ENCODE assay signal across 8 cellular contexts in the genomic region with DNA sequence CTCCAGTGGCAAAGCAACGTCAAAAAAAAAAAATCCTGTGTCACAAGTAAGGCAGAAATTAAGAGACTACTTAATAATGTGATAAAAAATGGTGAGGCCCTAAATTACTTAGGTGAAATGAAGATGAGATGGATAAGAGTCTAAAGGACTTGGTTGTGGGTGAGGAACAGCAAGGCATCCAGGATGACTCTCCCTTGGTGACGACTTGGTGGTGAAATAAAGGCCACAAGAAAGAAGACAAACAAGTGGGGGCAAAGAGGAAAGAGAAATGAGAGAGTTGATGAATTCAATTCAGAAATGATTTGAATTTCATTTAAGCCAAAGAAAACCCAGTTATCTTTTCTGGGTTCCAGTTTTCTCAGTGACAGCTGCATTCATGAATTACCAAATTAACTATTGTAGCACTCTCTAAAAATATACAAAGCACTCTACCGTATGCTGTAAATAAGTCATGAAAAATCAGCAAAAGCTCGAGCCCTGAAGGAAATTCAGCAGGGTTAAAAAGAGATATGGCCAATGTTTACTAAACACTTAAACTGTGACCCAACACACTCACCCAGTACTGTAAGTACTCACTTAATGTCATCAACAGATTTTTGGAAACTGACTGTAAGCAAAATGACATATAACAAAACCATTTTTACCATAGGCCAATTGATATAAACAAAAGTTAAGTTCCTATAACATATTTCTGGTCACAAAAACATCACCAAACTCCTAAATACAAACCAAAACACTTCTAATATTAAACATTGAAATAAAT. TPM values are rescaled to one million over a fixed set of nuclear protein-coding genes. Genes with fewer than 3 reads are reported as not detected.
DNase-seq lines count a peak whose midpoint lies in the region; ATAC-seq, FAIRE-seq and TF ChIP-seq lines count a peak whose summit lies in the region.

No MANE protein-coding gene starts in this region.

- H3K27me3 ChIP-seq in Panc1 (ENCODE audit: control insufficient read depth, insufficient read depth, low read length) (no peaks in the 10 kb centered on the region), skeletal muscle satellite cell (ENCODE audit: control insufficient read depth, insufficient read depth, low read length) (no peaks in the 10 kb centered on the region)

- CTCF ChIA-PET in Panc1 (lab: Charles Lee): no interaction called here

- H3K36me3 Mint-ChIP-seq in T-helper 1 cell treated with Interleukin-12 subunit alpha and Interleukin-12 subunit beta and Interleukin-4 antibody, amounts not matched to agents 30 μg/mL and 1 μg/mL, for 36 hours (ENCODE audit: low read depth): peaks cover 20% of the 10 kb centered on the region

- H3K4me1 ChIP-seq in Panc1 (ENCODE audit: control insufficient read depth, insufficient read depth, low read length) (peaks cover 10% of the 10 kb centered on the region), skeletal muscle satellite cell (ENCODE audit: control insufficient read depth, insufficient read depth, low read length) (peaks cover 8% of the 10 kb centered on the region)

- H3K4me3 Mint-ChIP-seq in T-helper 1 cell treated with Interleukin-12 subunit alpha and Interleukin-12 subunit beta and Interleukin-4 antibody, amounts not matched to agents 30 μg/mL and 1 μg/mL, for 36 hours: peak overlapping the region; percentile 85

- no peak for DNase-seq in T-helper 1 cell
- DNase-seq in Panc1 (ENCODE audit: low read depth, low spot score): no peak
- DNase-seq in epithelial cell of proximal tubule (ENCODE audit: low read depth): no peak
- DNase-seq in urothelium cell line (ENCODE audit: low spot score): no peak
- no peak for DNase-seq in MV-4-11 (lab: John Stamatoyannopoulos, UW)
- DNase-seq in NCI-H2029 treated with DMSO at 0.1 percent for 48 hours (lab: John Stamatoyannopoulos, UW): no peak

- in situ Hi-C loops in Panc1 (cut with HindIII; ENCODE audit: low pct_unique_long_range_greater_than_20kb, low sequenced_read_pairs): no loop called here

- H3K36me3 ChIP-seq in Panc1 (ENCODE audit: control insufficient read depth, insufficient read depth, low read length): peaks cover 4% of the 10 kb centered on the region; the same call in 1 of the 2 replicates
- peaks cover 11% of the 10 kb centered on the region for H3K36me3 ChIP-seq in skeletal muscle satellite cell (ENCODE audit: insufficient read depth, low read length)

- POLR2A ChIA-PET in Panc1 (lab: Charles Lee): interaction anchor here (0.6 to 0.7 kb wide), 2 partner anchors 97 to 126 kb away, joined by 6 to 8 read pairs; no protein-coding TSS in a partner anchor

- intact Hi-C loops in Panc1 (cut with micrococcal nuclease; ENCODE audit: unreplicated experiment): loop anchor here (5.0 kb wide), 2 partner anchors 445 to 460 kb away; no protein-coding TSS in a partner anchor

- H3K4me1 Mint-ChIP-seq in T-helper 1 cell treated with Interleukin-12 subunit alpha and Interleukin-12 subunit beta and Interleukin-4 antibody, amounts not matched to agents 30 μg/mL and 1 μg/mL, for 36 hours (ENCODE audit: low read depth): peaks cover 27% of the 10 kb centered on the region

- peak overlapping the region; percentile 92 for H3K9ac ChIP-seq in skeletal muscle satellite cell (ENCODE audit: low read depth, low read length)

- BruUV-seq in Panc1 (replicated peaks; lab: Mats Ljungman, UMichigan): no TSS peak

- H3K9me3 Mint-ChIP-seq in T-helper 1 cell treated with Interleukin-12 subunit alpha and Interleukin-12 subunit beta and Interleukin-4 antibody, amounts not matched to agents 30 μg/mL and 1 μg/mL, for 36 hours: peaks cover 14% of the 10 kb centered on the region

- ATAC-seq in Panc1: no peak

- H3K9me3 ChIP-seq in Panc1 (ENCODE audit: control insufficient read depth, insufficient read depth, low read depth, low read length) (peaks cover 7% of the 10 kb centered on the region; the same call in 1 of the 2 replicates), skeletal muscle satellite cell (replicated peaks; ENCODE audit: low read length) (no peaks in the 10 kb centered on the region)

- no peak for FAIRE-seq in urothelium cell line (lab: Jason Lieb, UNC)

- peak overlapping the region; percentile 93 for H3K27ac Mint-ChIP-seq in T-helper 1 cell treated with Interleukin-12 subunit alpha and Interleukin-12 subunit beta and Interleukin-4 antibody, amounts not matched to agents 30 μg/mL and 1 μg/mL, for 36 hours

- peak overlapping the region; percentile 88 for H3K4me2 ChIP-seq in skeletal muscle satellite cell (ENCODE audit: low read length)

- peak overlapping the region; percentile 95 for H3K4me3 ChIP-seq in Panc1 (ENCODE audit: low read depth in 2 of 2, low read length in 2 of 2)
- peak overlapping the region; percentile 84 for H3K4me3 ChIP-seq in epithelial cell of proximal tubule (ENCODE audit: low read depth, low read length)
- peak overlapping the region; percentile 86 for H3K4me3 ChIP-seq in skeletal muscle satellite cell (ENCODE audit: low read length)

- H3K27me3 Mint-ChIP-seq in T-helper 1 cell treated with Interleukin-12 subunit alpha and Interleukin-12 subunit beta and Interleukin-4 antibody, amounts not matched to agents 30 μg/mL and 1 μg/mL, for 36 hours (ENCODE audit: low read depth): no peaks in the 10 kb centered on the region

- H3K27ac ChIP-seq in Panc1 (ENCODE audit: low read length): peak overlapping the region; percentile 96

- TF ChIP-seq CTCF in Panc1 (IDR thresholded peaks at IDR 0.05): no peak
- no peak for TF ChIP-seq CTCF in epithelial cell of proximal tubule (conservative IDR thresholded peaks at IDR 0.05; ENCODE audit: low read depth, low read length)

RNA-seq across cellular contexts. Expression of a gene that starts 1.4 kb away (rescaled TPM):
- total RNA-seq in Panc1 (2021; ENCODE audit: unreplicated experiment) (27.7 TPM), epithelial cell of proximal tubule (31.5 and 34.7 TPM in 2 replicates)
- polyA plus RNA-seq in Panc1 (2012; ENCODE audit: insufficient read length): 9.4 TPM
- 33.2 and 43.6 TPM in 2 replicates for total RNA-seq in skeletal muscle satellite cell (2012; rRNA removed)

RNA-seq across cellular contexts. Expression of a gene that starts 1.6 kb away (rescaled TPM):
- total RNA-seq in Panc1 (2021; ENCODE audit: unreplicated experiment) (19.0 TPM), epithelial cell of proximal tubule (8.0 and 11.5 TPM in 2 replicates)
- polyA plus RNA-seq in Panc1 (2012; ENCODE audit: insufficient read length): 5.7 TPM
- 15.1 and 24.8 TPM in 2 replicates for total RNA-seq in skeletal muscle satellite cell (2012; rRNA removed)
